Comparison of ENCODE assay signal across 17 cellular contexts in the genomic region with DNA sequence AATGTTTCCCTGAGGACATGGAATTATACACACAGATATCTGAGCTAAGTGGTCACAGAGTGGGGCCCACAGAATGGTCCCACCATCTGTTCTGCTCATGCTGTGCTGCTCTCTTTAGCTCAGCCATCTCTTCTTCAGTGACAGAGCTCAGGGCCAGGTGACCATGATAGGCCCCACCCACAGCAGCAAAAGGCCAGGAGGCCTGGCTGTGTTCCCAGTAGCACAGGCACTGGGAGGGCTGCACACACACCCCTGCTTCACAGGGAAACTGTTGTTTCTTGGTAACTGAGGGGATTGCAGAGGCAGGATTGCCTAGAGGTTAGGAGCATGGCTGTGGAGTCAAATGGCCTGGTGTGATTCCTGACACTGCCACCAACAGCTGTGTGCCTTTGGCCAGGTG. TPM values are rescaled to one million over a fixed set of nuclear protein-coding genes. Genes with fewer than 3 reads are reported as not detected.
DNase-seq lines count a peak whose midpoint lies in the region; ATAC-seq lines count a peak whose summit lies in the region.
"Had no signal": no experiment of that assay in that cellular context is flagged by ENCODE, and none has a peak within 500 bp of the region (broad histone marks: within the 10 kb centered on the region; RNA-seq: fewer than 3 reads in every experiment).

No MANE protein-coding gene starts in this region.

- peak; percentile 4 for DNase-seq in NCI-H748 (lab: John Stamatoyannopoulos, UW; ENCODE audit: unreplicated experiment)
- DNase-seq in NCI-H748 treated with DMSO at 0.1 percent for 48 hours (lab: John Stamatoyannopoulos, UW): no peak
- DNase-seq in NCI-H2196 (lab: John Stamatoyannopoulos, UW; ENCODE audit: unreplicated experiment): peak; percentile 47
- DNase-seq in cerebellar cortex (ENCODE audit: low spot score): peak; percentile 98
- DNase-seq in renal cortical epithelial cell (ENCODE audit: low read depth): peak; percentile 15
- DNase-seq in AG20443 (ENCODE audit: low spot score): no peak
- DNase-seq: ACHN; activated naive CD8-positive, alpha-beta T cell treated with anti-CD3 and anti-CD28 coated beads, Interleukin-2, amount 10 ng/mL, durations not matched to agents 7 days and 5 days; DMS153; GOT3; NCI-H187; stimulated activated CD4-positive, alpha-beta T cell treated with anti-CD3 and anti-CD28 coated beads, Interleukin-2, amount 100 ng/mL, for 24 hours had no signal

- ATAC-seq in GM19351 (IDR thresholded peaks at IDR 0.05; ENCODE audit: unreplicated experiment): no peak
- no peak for ATAC-seq in HG03159 (IDR thresholded peaks at IDR 0.05; ENCODE audit: unreplicated experiment)
- ATAC-seq: GM12878 had no signal

RNA-seq across cellular contexts. Expression of gene FBXW12, which starts 4.8 kb away (rescaled TPM):
- total RNA-seq in renal cortical epithelial cell: not detected in 2 replicates
- total RNA-seq: activated naive CD8-positive, alpha-beta T cell treated with anti-CD3 and anti-CD28 coated beads, Interleukin-2, amount 10 ng/mL, durations not matched to agents 7 days and 5 days; fibroblast of lung; mononuclear cell had no signal

RNA-seq across cellular contexts. Expression of gene SPINK8, which starts 33.7 kb away (rescaled TPM):
- total RNA-seq in renal cortical epithelial cell: not detected in 2 replicates
- total RNA-seq: activated naive CD8-positive, alpha-beta T cell treated with anti-CD3 and anti-CD28 coated beads, Interleukin-2, amount 10 ng/mL, durations not matched to agents 7 days and 5 days; fibroblast of lung; GM12878; mononuclear cell had no signal

Comparison
In these comparisons a context has a peak if more than half of its experiments do, and no peak if none do; other contexts are left out.
1. DNase-seq: peak in NCI-H748 (single experiment), NCI-H2196 (single experiment), cerebellar cortex (single experiment) and renal cortical epithelial cell (single experiment); none in NCI-H748 treated with DMSO at 0.1 percent for 48 hours (single experiment) and AG20443 (single experiment).